In the genomic region with DNA sequence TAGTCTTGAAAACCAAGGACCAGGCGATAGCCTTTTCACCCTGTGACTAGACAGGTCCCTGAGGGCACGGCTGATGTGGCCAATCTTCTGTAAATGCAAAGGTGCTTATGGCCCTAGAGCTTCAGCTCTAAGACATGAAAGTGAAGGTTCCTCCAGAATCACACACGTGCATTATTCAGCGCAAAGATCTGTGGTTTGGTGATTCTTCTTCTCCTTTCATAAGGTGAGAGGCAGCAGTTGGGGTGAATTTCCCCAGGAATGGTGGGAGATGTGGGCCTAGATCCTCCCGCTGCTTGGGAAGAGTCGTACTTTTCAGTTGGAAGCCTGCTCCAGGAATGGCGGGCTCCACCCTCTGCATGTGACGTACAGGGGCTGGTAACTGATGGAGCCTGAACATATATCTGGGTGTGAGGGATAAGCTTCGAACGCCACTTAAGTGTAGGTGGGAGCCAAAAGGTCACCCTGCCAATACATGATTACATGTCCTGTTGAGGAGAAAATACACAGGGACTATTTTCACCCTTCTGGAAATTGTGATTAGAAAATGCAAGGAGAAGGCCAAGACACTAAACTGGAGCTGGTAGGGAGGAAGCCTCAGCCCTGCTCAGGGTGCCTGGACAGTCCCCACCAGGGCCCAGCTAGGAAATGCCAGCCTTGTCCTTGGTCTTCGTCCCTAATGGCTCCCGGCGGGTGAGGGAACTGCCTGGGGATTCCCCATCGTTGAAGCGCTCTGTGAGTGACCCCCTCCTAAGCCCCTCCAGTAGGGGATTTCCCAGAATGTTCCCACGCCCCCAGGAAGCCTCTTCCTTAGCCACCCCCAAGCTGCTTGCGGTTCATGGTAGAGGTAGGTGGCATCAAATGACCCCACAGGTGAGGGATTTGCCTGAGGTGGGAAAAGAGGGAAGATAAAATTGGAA, we compare ENCODE assay signal across 1 cellular context.
TF ChIP-seq lines count a peak whose summit lies in the region.

No MANE protein-coding gene starts in this region.

TF ChIP-seq in GM12878, 131 proteins besides CTCF, POLR2A, EP300 and RAD21 (continued from another document):
- TF ChIP-seq, protein P1, sequence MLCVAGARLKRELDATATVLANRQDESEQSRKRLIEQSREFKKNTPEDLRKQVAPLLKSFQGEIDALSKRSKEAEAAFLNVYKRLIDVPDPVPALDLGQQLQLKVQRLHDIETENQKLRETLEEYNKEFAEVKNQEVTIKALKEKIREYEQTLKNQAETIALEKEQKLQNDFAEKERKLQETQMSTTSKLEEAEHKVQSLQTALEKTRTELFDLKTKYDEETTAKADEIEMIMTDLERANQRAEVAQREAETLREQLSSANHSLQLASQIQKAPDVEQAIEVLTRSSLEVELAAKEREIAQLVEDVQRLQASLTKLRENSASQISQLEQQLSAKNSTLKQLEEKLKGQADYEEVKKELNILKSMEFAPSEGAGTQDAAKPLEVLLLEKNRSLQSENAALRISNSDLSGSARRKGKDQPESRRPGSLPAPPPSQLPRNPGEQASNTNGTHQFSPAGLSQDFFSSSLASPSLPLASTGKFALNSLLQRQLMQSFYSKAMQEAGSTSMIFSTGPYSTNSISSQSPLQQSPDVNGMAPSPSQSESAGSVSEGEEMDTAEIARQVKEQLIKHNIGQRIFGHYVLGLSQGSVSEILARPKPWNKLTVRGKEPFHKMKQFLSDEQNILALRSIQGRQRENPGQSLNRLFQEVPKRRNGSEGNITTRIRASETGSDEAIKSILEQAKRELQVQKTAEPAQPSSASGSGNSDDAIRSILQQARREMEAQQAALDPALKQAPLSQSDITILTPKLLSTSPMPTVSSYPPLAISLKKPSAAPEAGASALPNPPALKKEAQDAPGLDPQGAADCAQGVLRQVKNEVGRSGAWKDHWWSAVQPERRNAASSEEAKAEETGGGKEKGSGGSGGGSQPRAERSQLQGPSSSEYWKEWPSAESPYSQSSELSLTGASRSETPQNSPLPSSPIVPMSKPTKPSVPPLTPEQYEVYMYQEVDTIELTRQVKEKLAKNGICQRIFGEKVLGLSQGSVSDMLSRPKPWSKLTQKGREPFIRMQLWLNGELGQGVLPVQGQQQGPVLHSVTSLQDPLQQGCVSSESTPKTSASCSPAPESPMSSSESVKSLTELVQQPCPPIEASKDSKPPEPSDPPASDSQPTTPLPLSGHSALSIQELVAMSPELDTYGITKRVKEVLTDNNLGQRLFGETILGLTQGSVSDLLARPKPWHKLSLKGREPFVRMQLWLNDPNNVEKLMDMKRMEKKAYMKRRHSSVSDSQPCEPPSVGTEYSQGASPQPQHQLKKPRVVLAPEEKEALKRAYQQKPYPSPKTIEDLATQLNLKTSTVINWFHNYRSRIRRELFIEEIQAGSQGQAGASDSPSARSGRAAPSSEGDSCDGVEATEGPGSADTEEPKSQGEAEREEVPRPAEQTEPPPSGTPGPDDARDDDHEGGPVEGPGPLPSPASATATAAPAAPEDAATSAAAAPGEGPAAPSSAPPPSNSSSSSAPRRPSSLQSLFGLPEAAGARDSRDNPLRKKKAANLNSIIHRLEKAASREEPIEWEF (IDR thresholded peaks at IDR 0.05; ENCODE audit: insufficient replicate concordance, low read depth, low read length) = peak; percentile 17
- no peak for TF ChIP-seq SMC3 (IDR thresholded peaks at IDR 0.05; ENCODE audit: borderline replicate concordance, low read length)
- TF ChIP-seq IRF5 (IDR thresholded peaks at IDR 0.05; ENCODE audit: borderline replicate concordance) = no peak
- TF ChIP-seq CEBPB (IDR thresholded peaks at IDR 0.05; ENCODE audit: borderline replicate concordance in 1 of 2, low read depth in 2 of 2, low read length in 2 of 2) = no peak
- TF ChIP-seq ZNF207 (IDR thresholded peaks at IDR 0.05; ENCODE audit: borderline replicate concordance) = no peak
